In genomic region chr12:92943482-92944250, GRCh38 we compare ENCODE assay signal across 1 cellular context.
TF ChIP-seq lines count a peak whose summit lies in the region.

No MANE protein-coding gene starts in this region.

TF ChIP-seq in WTC11, 78 proteins besides CTCF, POLR2A, EP300 and RAD21 (continued from another document):
- TF ChIP-seq AFF4 (CRISPR knock-in tag; IDR thresholded peaks at IDR 0.05; ENCODE audit: borderline replicate concordance), result no peak
- no peak for TF ChIP-seq GTF2I (CRISPR knock-in tag; conservative IDR thresholded peaks at IDR 0.05)
- no peak for TF ChIP-seq TEAD1 (CRISPR knock-in tag; IDR thresholded peaks at IDR 0.05)
- no peak for TF ChIP-seq USF1 (CRISPR knock-in tag; IDR thresholded peaks at IDR 0.05)
- no peak for TF ChIP-seq MAX (CRISPR knock-in tag; IDR thresholded peaks at IDR 0.05)
- no peak for TF ChIP-seq USF2 (CRISPR knock-in tag; IDR thresholded peaks at IDR 0.05)
